Comparison of ENCODE assay signal across 8 cellular contexts in the genomic region with DNA sequence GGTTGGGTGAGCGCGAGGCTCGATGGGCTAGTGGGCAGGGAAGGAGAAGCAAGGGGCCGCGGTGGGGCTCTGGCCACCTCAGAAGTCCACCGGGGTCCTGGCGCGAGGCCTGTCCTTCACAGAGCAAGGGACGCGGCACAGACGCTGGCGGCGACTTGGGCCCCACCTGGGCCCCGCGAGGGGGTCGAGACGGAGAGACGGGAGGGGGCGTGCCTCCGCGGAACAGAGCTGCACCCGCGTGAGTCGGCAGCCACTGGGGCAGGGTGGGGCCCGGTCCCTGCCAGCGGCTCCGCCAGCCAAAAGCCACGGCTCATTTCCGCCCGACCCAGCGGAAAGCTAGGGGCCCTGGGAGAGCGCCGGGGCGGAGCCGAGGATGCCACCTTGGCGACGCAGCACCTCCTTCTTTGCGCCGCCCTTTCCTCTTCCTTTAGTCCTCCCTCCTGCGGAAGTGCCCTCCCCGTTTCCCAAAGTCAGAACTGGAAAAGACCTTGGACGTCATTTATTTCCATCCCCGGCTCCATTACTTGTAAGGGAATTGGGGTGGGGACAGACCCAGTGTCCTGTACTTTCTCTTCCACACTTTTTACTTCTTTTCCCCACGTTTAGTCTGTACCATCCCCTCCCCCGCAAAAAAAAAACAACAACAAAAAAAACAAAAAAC.
DNase-seq lines count a peak whose midpoint lies in the region; ATAC-seq and TF ChIP-seq lines count a peak whose summit lies in the region.

A gene (minus strand): TSS at position 307 of the 661 bp plus-strand sequence. CDS start 1,063 bp downstream, outside the sequence.

- no peaks in the 10 kb centered on the region for H3K9me3 Mint-ChIP-seq in central memory CD8-positive, alpha-beta T cell

- no peaks in the 10 kb centered on the region for H3K27me3 Mint-ChIP-seq in central memory CD8-positive, alpha-beta T cell

- DNase-seq in AG09319 (ENCODE audit: extremely low read depth, low read depth) (peak; percentile 79), NCI-H446 treated with DMSO at 0.1 percent for 48 hours (lab: John Stamatoyannopoulos, UW) (peak; percentile 91), islet precursor cell (peak; percentile 96)
- peak; percentile 78 for DNase-seq in activated CD4-positive, CD25-positive, alpha-beta regulatory T cell treated with anti-CD3 and anti-CD28 coated beads, Interleukin-2, amount 50 U/mL, for 16 hours (ENCODE audit: low read depth, low spot score)
- DNase-seq in central memory CD8-positive, alpha-beta T cell (ENCODE audit: low spot score in 2 of 2) = peak; percentile 72 to 76
- peak; percentile 88 for DNase-seq in stimulated activated CD4-positive, alpha-beta T cell treated with anti-CD3 and anti-CD28 coated beads, Interleukin-12 subunit alpha, Interleukin-12 subunit beta, amount 100 ng/mL, for 4 hours

- TF ChIP-seq CTCF in AG09319 (IDR thresholded peaks at IDR 0.05; ENCODE audit: low read depth, low read length) = no peak

- H3K36me3 Mint-ChIP-seq in central memory CD8-positive, alpha-beta T cell (ENCODE audit: insufficient read depth) = peaks cover 37% of the 10 kb centered on the region

- H3K4me3 Mint-ChIP-seq in central memory CD8-positive, alpha-beta T cell = peak within 1 kb of the TSS; percentile 93

- ATAC-seq in GM19025 (IDR thresholded peaks at IDR 0.05; ENCODE audit: low read depth, unreplicated experiment) = peak; percentile 93
- peak; percentile 89 for ATAC-seq in HG03342 (IDR thresholded peaks at IDR 0.05; ENCODE audit: unreplicated experiment)
- ATAC-seq in central memory CD8-positive, alpha-beta T cell (replicated peaks; ENCODE audit: extremely low read depth, poor library complexity, severe bottlenecking) = peak; percentile 100

- H3K4me1 Mint-ChIP-seq in central memory CD8-positive, alpha-beta T cell = peaks cover 47% of the 10 kb centered on the region

- peak within 1 kb of the TSS; percentile 91 for H3K27ac Mint-ChIP-seq in central memory CD8-positive, alpha-beta T cell (ENCODE audit: low read depth)

Comparison
In these comparisons a context has a peak if more than half of its experiments do, and no peak if none do; other contexts are left out.
1. Peak in every context shown above with its lines: DNase-seq and ATAC-seq.